Comparison of ENCODE assay signal across 1 cellular context in genomic region chr10:55351431-55351830, GRCh38.
TF ChIP-seq lines count a peak whose summit lies in the region.

No MANE protein-coding gene starts in this region.

TF ChIP-seq in SK-N-SH, 30 proteins besides CTCF, POLR2A, EP300 and RAD21 (continued from another document):
- TF ChIP-seq NFIC (IDR thresholded peaks at IDR 0.05; ENCODE audit: borderline replicate concordance): no peak
- no peak for TF ChIP-seq ELF1 (IDR thresholded peaks at IDR 0.05)
- TF ChIP-seq FOSL2 (IDR thresholded peaks at IDR 0.05; ENCODE audit: borderline replicate concordance, low read depth): no peak
- TF ChIP-seq GABPA (IDR thresholded peaks at IDR 0.05; ENCODE audit: low read depth): no peak
